In the genomic region with DNA sequence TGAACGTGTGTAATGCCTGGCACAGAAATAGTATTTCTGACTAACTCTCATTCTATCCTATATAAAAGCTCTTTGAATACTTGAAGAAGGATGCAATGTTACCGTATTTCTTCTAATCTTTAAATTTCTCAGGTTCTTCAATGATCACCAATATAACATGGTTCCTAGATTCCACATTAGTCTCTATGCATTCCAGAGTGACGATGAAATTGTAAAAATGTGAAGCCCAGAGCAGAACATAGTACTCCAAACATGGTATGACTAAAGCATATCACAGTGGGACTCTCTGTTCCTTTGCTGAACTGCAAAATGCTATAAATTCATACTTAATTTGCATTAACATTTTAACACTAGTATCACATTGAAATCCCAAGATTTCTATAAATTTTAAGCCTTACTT, we compare ENCODE assay signal across 16 cellular contexts.
"Had no signal": no experiment of that assay in that cellular context is flagged by ENCODE, and none has a peak within 500 bp of the region (broad histone marks: within the 10 kb centered on the region; RNA-seq: fewer than 3 reads in every experiment).

No MANE protein-coding gene starts in this region.

- H3K36me3 Mint-ChIP-seq: activated naive CD4-positive, alpha-beta T cell treated with anti-CD3 and anti-CD28 coated beads, Interleukin-2, amount 50 U/mL, for 24 hours; naive thymus-derived CD8-positive, alpha-beta T cell had no signal

- H3K9me3 ChIP-seq: colonic mucosa, lower lobe of right lung, neutrophil, right atrium auricular region, tibial artery, vagina had no signal

- ATAC-seq: activated CD4-positive, CD25-positive, alpha-beta regulatory T cell treated with anti-CD3 and anti-CD28 coated beads, Interleukin-2, amount 50 U/mL, for 24 hours; left cardiac atrium; lower lobe of right lung; naive thymus-derived CD8-positive, alpha-beta T cell had no signal

- H3K4me3 ChIP-seq: cardiac muscle cell, colonic mucosa, lower lobe of right lung, right atrium auricular region, smooth muscle cell, tibial artery, vagina had no signal

- H3K4me1 ChIP-seq: colonic mucosa, lower lobe of right lung, right atrium auricular region, vagina had no signal

- H3K4me1 Mint-ChIP-seq: activated naive CD4-positive, alpha-beta T cell treated with anti-CD3 and anti-CD28 coated beads, Interleukin-2, amount 50 U/mL, for 24 hours; naive thymus-derived CD8-positive, alpha-beta T cell had no signal

- H3K27me3 ChIP-seq: cardiac muscle cell, colonic mucosa, neutrophil, right atrium auricular region, tibial artery, vagina had no signal

- H3K27ac ChIP-seq: cardiac muscle cell, colonic mucosa, lower lobe of right lung, neutrophil, right atrium auricular region, tibial artery, vagina had no signal

- H3K27me3 Mint-ChIP-seq: activated naive CD4-positive, alpha-beta T cell treated with anti-CD3 and anti-CD28 coated beads, Interleukin-2, amount 50 U/mL, for 24 hours; naive thymus-derived CD8-positive, alpha-beta T cell had no signal

- H3K4me2 ChIP-seq: smooth muscle cell had no signal

- H3K27ac Mint-ChIP-seq: activated naive CD4-positive, alpha-beta T cell treated with anti-CD3 and anti-CD28 coated beads, Interleukin-2, amount 50 U/mL, for 24 hours; naive thymus-derived CD8-positive, alpha-beta T cell had no signal

- DNase-seq: activated effector memory CD4-positive, alpha-beta T cell treated with Interleukin-2 at 50 U/mL for 16 hours; activated T-cell treated with anti-CD3 and anti-CD28 coated beads, Interleukin-2, amount 50 U/mL, for 1 hour; amniotic stem cell; colonic mucosa; hypothalamus; left cardiac atrium; lower lobe of right lung; naive thymus-derived CD8-positive, alpha-beta T cell; tibial artery had no signal

- H3K36me3 ChIP-seq: cardiac muscle cell, colonic mucosa, lower lobe of right lung, neutrophil, right atrium auricular region, tibial artery, vagina had no signal

- H3K4me3 Mint-ChIP-seq: activated naive CD4-positive, alpha-beta T cell treated with anti-CD3 and anti-CD28 coated beads, Interleukin-2, amount 50 U/mL, for 24 hours; naive thymus-derived CD8-positive, alpha-beta T cell had no signal
